In genomic region chr12:75764091-75764490, GRCh38 we compare ENCODE assay signal across 22 cellular contexts.
"Had no signal": no experiment of that assay in that cellular context is flagged by ENCODE, and none has a peak within 500 bp of the region (broad histone marks: within the 10 kb centered on the region; RNA-seq: fewer than 3 reads in every experiment).

No MANE protein-coding gene starts in this region.

- H3K4me3 ChIP-seq: cardiac muscle cell, heart right ventricle, pancreas, thoracic aorta, upper lobe of right lung had no signal

- H3K27ac Mint-ChIP-seq: activated CD4-positive, alpha-beta memory T cell treated with anti-CD3 and anti-CD28 coated beads, Interleukin-2, amount 10 ng/mL, durations not matched to agents 7 days and 5 days; activated CD4-positive, alpha-beta T cell treated with anti-CD3 and anti-CD28 coated beads, Interleukin-2, amount 10 ng/mL, durations not matched to agents 24 days and 14 days; activated CD8-positive, alpha-beta memory T cell treated with anti-CD3 and anti-CD28 coated beads, Interleukin-2, amount 10 ng/mL, durations not matched to agents 7 days and 5 days; activated naive CD4-positive, alpha-beta T cell treated with anti-CD3 and anti-CD28 coated beads, Interleukin-2, amount 10 ng/mL, durations not matched to agents 7 days and 5 days; natural killer cell; T-helper 17 cell had no signal

- H3K36me3 ChIP-seq: cardiac muscle cell, heart right ventricle, neutrophil, pancreas, thoracic aorta, upper lobe of right lung had no signal

- H3K4me3 Mint-ChIP-seq: activated CD4-positive, alpha-beta memory T cell treated with anti-CD3 and anti-CD28 coated beads, Interleukin-2, amount 10 ng/mL, durations not matched to agents 7 days and 5 days; activated CD4-positive, alpha-beta T cell treated with anti-CD3 and anti-CD28 coated beads, Interleukin-2, amount 10 ng/mL, durations not matched to agents 24 days and 14 days; activated CD8-positive, alpha-beta memory T cell treated with anti-CD3 and anti-CD28 coated beads, Interleukin-2, amount 10 ng/mL, durations not matched to agents 7 days and 5 days; activated naive CD4-positive, alpha-beta T cell treated with anti-CD3 and anti-CD28 coated beads, Interleukin-2, amount 10 ng/mL, durations not matched to agents 7 days and 5 days; natural killer cell; T-helper 17 cell had no signal

- ATAC-seq: activated CD8-positive, alpha-beta memory T cell treated with anti-CD3 and anti-CD28 coated beads, Interleukin-2, amount 10 ng/mL, durations not matched to agents 7 days and 5 days; heart right ventricle; left colon; natural killer cell; pancreas; right cardiac atrium; T-helper 17 cell; upper lobe of right lung had no signal

- H3K9me3 ChIP-seq: heart right ventricle, neutrophil, pancreas, thoracic aorta, upper lobe of right lung had no signal

- H3K36me3 Mint-ChIP-seq: activated CD8-positive, alpha-beta memory T cell treated with anti-CD3 and anti-CD28 coated beads, Interleukin-2, amount 10 ng/mL, durations not matched to agents 7 days and 5 days; activated naive CD4-positive, alpha-beta T cell treated with anti-CD3 and anti-CD28 coated beads, Interleukin-2, amount 10 ng/mL, durations not matched to agents 7 days and 5 days; natural killer cell had no signal

- H3K27ac ChIP-seq: cardiac muscle cell, epithelial cell of prostate, heart right ventricle, neutrophil, pancreas, thoracic aorta, upper lobe of right lung had no signal

- FAIRE-seq: pancreas had no signal

- H3K9me3 Mint-ChIP-seq: activated CD4-positive, alpha-beta memory T cell treated with anti-CD3 and anti-CD28 coated beads, Interleukin-2, amount 10 ng/mL, durations not matched to agents 7 days and 5 days; activated CD4-positive, alpha-beta T cell treated with anti-CD3 and anti-CD28 coated beads, Interleukin-2, amount 10 ng/mL, durations not matched to agents 24 days and 14 days; activated naive CD4-positive, alpha-beta T cell treated with anti-CD3 and anti-CD28 coated beads, Interleukin-2, amount 10 ng/mL, durations not matched to agents 7 days and 5 days; natural killer cell had no signal

- H3K4me1 ChIP-seq: upper lobe of right lung had no signal

- H3K4me1 Mint-ChIP-seq: activated CD4-positive, alpha-beta memory T cell treated with anti-CD3 and anti-CD28 coated beads, Interleukin-2, amount 10 ng/mL, durations not matched to agents 7 days and 5 days; activated naive CD4-positive, alpha-beta T cell treated with anti-CD3 and anti-CD28 coated beads, Interleukin-2, amount 10 ng/mL, durations not matched to agents 7 days and 5 days; natural killer cell; T-helper 17 cell had no signal

- H3K27me3 ChIP-seq: cardiac muscle cell, heart right ventricle, neutrophil, pancreas, upper lobe of right lung had no signal

- DNase-seq: activated CD4-positive, alpha-beta memory T cell treated with anti-CD3 and anti-CD28 coated beads, Interleukin-2, amount 10 ng/mL, durations not matched to agents 7 days and 5 days; activated CD4-positive, alpha-beta T cell treated with anti-CD3 and anti-CD28 coated beads, Interleukin-2, amount 10 ng/mL, durations not matched to agents 24 days and 14 days; activated CD8-positive, alpha-beta memory T cell treated with anti-CD3 and anti-CD28 coated beads, Interleukin-2, amount 10 ng/mL, durations not matched to agents 7 days and 5 days; activated effector memory CD4-positive, alpha-beta T cell treated with anti-CD3 and anti-CD28 coated beads, Interleukin-2, amount 50 U/mL, for 16 hours; activated naive CD4-positive, alpha-beta T cell treated with anti-CD3 and anti-CD28 coated beads, Interleukin-2, amount 10 ng/mL, durations not matched to agents 7 days and 5 days; activated T-cell treated with anti-CD3 and anti-CD28 coated beads for 4 hours; amygdala; cortex of kidney; heart right ventricle; islet precursor cell; left colon; natural killer cell; pancreas; right cardiac atrium; stimulated activated CD4-positive, alpha-beta T cell treated with anti-CD3 and anti-CD28 coated beads, Interleukin-4, amount 100 ng/mL, for 24 hours; stimulated activated naive CD4-positive, alpha-beta T cell treated with Interleukin-2 at 50 U/mL for 16 hours; T-helper 17 cell; upper lobe of right lung had no signal
